Comparison of ENCODE assay signal across 9 cellular contexts in genomic region chr10:23094786-23095403, GRCh38. TPM values are rescaled to one million over a fixed set of nuclear protein-coding genes. Genes with fewer than 3 reads are reported as not detected.
DNase-seq lines count a peak whose midpoint lies in the region.
"Had no signal": no experiment of that assay in that cellular context is flagged by ENCODE, and none has a peak within 500 bp of the region (broad histone marks: within the 10 kb centered on the region; RNA-seq: fewer than 3 reads in every experiment).

No MANE protein-coding gene starts in this region.

- H3K4me3 Mint-ChIP-seq in activated T-helper 2 cell treated with anti-CD3 and anti-CD28 coated beads, Interferon-gamma antibody, Interleukin-2, Interleukin-4, amounts not matched to agents 10 μg/mL and 5 μg/mL and 100 μg/mL, durations not matched to agents 14 hours and 24 hours and 36 hours (ENCODE audit: low read depth), result peak overlapping the region; percentile 79

- H3K36me3 ChIP-seq in iPS DF 6.9 (ENCODE audit: control insufficient read depth, insufficient read depth, low read length) (no peaks in the 10 kb centered on the region), stomach smooth muscle (ENCODE audit: control insufficient read depth in 2 of 2, insufficient read depth in 2 of 2, low read length in 2 of 2) (no peaks in the 10 kb centered on the region)

- H3K4me1 ChIP-seq in iPS DF 6.9 (ENCODE audit: control insufficient read depth, insufficient read depth, low read length) (peaks cover 4% of the 10 kb centered on the region; the same call in 1 of the 2 replicates), stomach smooth muscle (ENCODE audit: control insufficient read depth, insufficient read depth, low read length) (peaks cover 10% of the 10 kb centered on the region)

- DNase-seq in NCI-H748 (lab: John Stamatoyannopoulos, UW; ENCODE audit: unreplicated experiment), result peak; percentile 30
- DNase-seq in NCI-H748 treated with DMSO at 0.1 percent for 48 hours (lab: John Stamatoyannopoulos, UW), result no peak
- DNase-seq in activated T-helper 2 cell treated with anti-CD3 and anti-CD28 coated beads, Interferon-gamma antibody, Interleukin-2, Interleukin-4, amounts not matched to agents 10 μg/mL and 5 μg/mL and 100 μg/mL, durations not matched to agents 14 hours and 24 hours and 36 hours (ENCODE audit: low spot score), result no peak
- DNase-seq in iPS DF 6.9 (ENCODE audit: low read depth, low spot score), result peak; percentile 82
- no peak for DNase-seq in NCI-H128 (lab: John Stamatoyannopoulos, UW; ENCODE audit: unreplicated experiment)
- no peak for DNase-seq in AML-193 (lab: John Stamatoyannopoulos, UW)
- DNase-seq in HUDEP-2 (lab: John Stamatoyannopoulos, UW; ENCODE audit: unreplicated experiment in 76 of 76), result no peak

- peaks cover 17% of the 10 kb centered on the region for H3K27me3 Mint-ChIP-seq in activated T-helper 2 cell treated with anti-CD3 and anti-CD28 coated beads, Interferon-gamma antibody, Interleukin-2, Interleukin-4, amounts not matched to agents 10 μg/mL and 5 μg/mL and 100 μg/mL, durations not matched to agents 14 hours and 24 hours and 36 hours (ENCODE audit: low read depth)

- peaks cover 35% of the 10 kb centered on the region for H3K4me1 Mint-ChIP-seq in activated T-helper 2 cell treated with anti-CD3 and anti-CD28 coated beads, Interferon-gamma antibody, Interleukin-2, Interleukin-4, amounts not matched to agents 10 μg/mL and 5 μg/mL and 100 μg/mL, durations not matched to agents 14 hours and 24 hours and 36 hours (ENCODE audit: low read depth)

- H3K9me3 ChIP-seq in iPS DF 6.9 (ENCODE audit: control insufficient read depth, insufficient read depth, low read length) (no peaks in the 10 kb centered on the region), stomach smooth muscle (ENCODE audit: control insufficient read depth in 2 of 2, low read length in 2 of 2) (peaks cover 0 to 2% of the 10 kb centered on the region in 2 donors)

- peak overlapping the region; percentile 69 for H3K27ac Mint-ChIP-seq in activated T-helper 2 cell treated with anti-CD3 and anti-CD28 coated beads, Interferon-gamma antibody, Interleukin-2, Interleukin-4, amounts not matched to agents 10 μg/mL and 5 μg/mL and 100 μg/mL, durations not matched to agents 14 hours and 24 hours and 36 hours

- H3K36me3 Mint-ChIP-seq in activated T-helper 2 cell treated with anti-CD3 and anti-CD28 coated beads, Interferon-gamma antibody, Interleukin-2, Interleukin-4, amounts not matched to agents 10 μg/mL and 5 μg/mL and 100 μg/mL, durations not matched to agents 14 hours and 24 hours and 36 hours (ENCODE audit: low read depth), result peaks cover 4% of the 10 kb centered on the region

- H3K27me3 ChIP-seq in iPS DF 6.9 (ENCODE audit: control insufficient read depth, insufficient read depth, low read length) (no peaks in the 10 kb centered on the region), stomach smooth muscle (ENCODE audit: control insufficient read depth in 1 of 2, insufficient read depth in 2 of 2, low read length in 2 of 2) (no peaks in the 10 kb centered on the region)
- H3K27me3 ChIP-seq: BLaER1 treated with 17β-estradiol and CSF1 and Interleukin-3, amounts not matched to agents 10 nM and 100 nM had no signal

- WGBS in iPS DF 6.9 (ENCODE audit: insufficient coverage, insufficient read length), result no CpG with 5 or more reads among the region's 8 CpGs

- intact Hi-C loops in activated T-helper 2 cell treated with anti-CD3 and anti-CD28 coated beads, Interferon-gamma antibody, Interleukin-2, Interleukin-4, amounts not matched to agents 10 μg/mL and 5 μg/mL and 100 μg/mL, durations not matched to agents 14 hours and 24 hours and 36 hours (cut with micrococcal nuclease), result loop anchor here (1.0 to 10.0 kb wide), 5 partner anchors 270 to 1092 kb away; partner anchors contain the start of genes DNAJC1 and PIP4K2A

- peak overlapping the region in 1 of 2 donors; percentile 91 for H3K9ac ChIP-seq in stomach smooth muscle (ENCODE audit: low read length in 2 of 2)

- no peak overlapping the region for H3K4me3 ChIP-seq in iPS DF 6.9 (ENCODE audit: low read length)
- peak overlapping the region; percentile 69 to 80 for H3K4me3 ChIP-seq in stomach smooth muscle (ENCODE audit: low read length in 2 of 2)

- H3K9me3 Mint-ChIP-seq in activated T-helper 2 cell treated with anti-CD3 and anti-CD28 coated beads, Interferon-gamma antibody, Interleukin-2, Interleukin-4, amounts not matched to agents 10 μg/mL and 5 μg/mL and 100 μg/mL, durations not matched to agents 14 hours and 24 hours and 36 hours, result peaks cover under 1% of the 10 kb centered on the region

- no peak overlapping the region for H3K27ac ChIP-seq in iPS DF 6.9 (ENCODE audit: low read length)
- H3K27ac ChIP-seq in stomach smooth muscle (ENCODE audit: low read length), result peak overlapping the region; percentile 94

RNA-seq across cellular contexts. Expression of gene MSRB2, which starts 0.5 kb away (rescaled TPM):
- 4.0 and 4.4 TPM in 2 replicates for total RNA-seq in activated T-helper 2 cell treated with anti-CD3 and anti-CD28 coated beads, Interferon-gamma antibody, Interleukin-2, Interleukin-4, amounts not matched to agents 10 μg/mL and 5 μg/mL and 100 μg/mL, durations not matched to agents 14 hours and 24 hours and 36 hours

Comparison
In these comparisons a context has a peak if more than half of its experiments do, and no peak if none do; other contexts are left out.
1. DNase-seq: peak in NCI-H748 (single experiment) and iPS DF 6.9 (single experiment); none in NCI-H748 treated with DMSO at 0.1 percent for 48 hours (single experiment), activated T-helper 2 cell treated with anti-CD3 and anti-CD28 coated beads, Interferon-gamma antibody, Interleukin-2, Interleukin-4, amounts not matched to agents 10 μg/mL and 5 μg/mL and 100 μg/mL, durations not matched to agents 14 hours and 24 hours and 36 hours (single experiment), NCI-H128 (single experiment), AML-193 (0 of 2) and HUDEP-2 (0 of 76).